Comparison of ENCODE assay signal across 23 cellular contexts in genomic region chr2:207501797-207502196, GRCh38. TPM values are rescaled to one million over a fixed set of nuclear protein-coding genes. Genes with fewer than 3 reads are reported as not detected.
A peak's percentile ranks its signal among the peaks of the same experiment; 100 is the strongest.
DNase-seq lines count a peak whose midpoint lies in the region; ATAC-seq and TF ChIP-seq lines count a peak whose summit lies in the region.
"Had no signal": no experiment of that assay in that cellular context is flagged by ENCODE, and none has a peak within 500 bp of the region (broad histone marks: within the 10 kb centered on the region; RNA-seq: fewer than 3 reads in every experiment).

No MANE protein-coding gene starts in this region.

- peak; percentile 16 for ATAC-seq in left lung
- ATAC-seq in sciatic nerve = peak; percentile 17
- ATAC-seq in HG02884 (IDR thresholded peaks at IDR 0.05; ENCODE audit: unreplicated experiment) = no peak
- ATAC-seq in HG03175 (IDR thresholded peaks at IDR 0.05; ENCODE audit: unreplicated experiment) = no peak
- ATAC-seq: activated CD8-positive, alpha-beta T cell treated with anti-CD3 and anti-CD28 coated beads for 36 hours; effector memory CD8-positive, alpha-beta T cell; stimulated activated effector memory CD8-positive, alpha-beta T cell treated with anti-CD3 and anti-CD28 coated beads, Interleukin-12 subunit alpha, Interleukin-12 subunit beta, amount 100 ng/mL, for 72 hours had no signal

- H3K9me3 Mint-ChIP-seq in CD14-positive monocyte (peaks cover 0 to 4% (median 0%) of the 10 kb centered on the region in 7 donors), IgD-negative memory B cell (peaks cover 0 to 1% (median 0%) of the 10 kb centered on the region in 3 donors)
- H3K9me3 Mint-ChIP-seq in activated T-cell treated with anti-CD3 and anti-CD28 coated beads, Interleukin-2, amount 50 U/mL, for 24 hours = no peaks in the 10 kb centered on the region
- H3K9me3 Mint-ChIP-seq: activated CD8-positive, alpha-beta T cell treated with anti-CD3 and anti-CD28 coated beads for 36 hours; brain; CD8-positive, alpha-beta memory T cell; effector memory CD8-positive, alpha-beta T cell; stimulated activated effector memory CD8-positive, alpha-beta T cell treated with anti-CD3 and anti-CD28 coated beads, Interleukin-12 subunit alpha, Interleukin-12 subunit beta, amount 100 ng/mL, for 72 hours had no signal

- H3K27me3 ChIP-seq in left lung = no peaks in the 10 kb centered on the region
- H3K27me3 ChIP-seq: SJSA1, thyroid gland had no signal

- intact Hi-C loops in CD14-positive monocyte (cut with micrococcal nuclease) (loop anchor here (10.0 kb wide), 1 partner anchor 337 kb away; the partner anchor contains the start of gene KLF7 (in 2 of the 2)), left lung (cut with DNase I) (no loop called here), sciatic nerve (cut with DNase I) (no loop called here)

- peaks cover 7 to 59% of the 10 kb centered on the region in 2 donors for H3K4me1 ChIP-seq in left lung

- peak overlapping the region; percentile 11 to 13 for H3K4me3 Mint-ChIP-seq in CD14-positive monocyte
- peak overlapping the region in 1 of 4 donors; percentile 25 for H3K4me3 Mint-ChIP-seq in IgD-negative memory B cell
- H3K4me3 Mint-ChIP-seq in activated T-cell treated with anti-CD3 and anti-CD28 coated beads, Interleukin-2, amount 50 U/mL, for 24 hours = no peak overlapping the region
- H3K4me3 Mint-ChIP-seq: activated CD8-positive, alpha-beta T cell treated with anti-CD3 and anti-CD28 coated beads for 36 hours; brain; CD8-positive, alpha-beta memory T cell; effector memory CD8-positive, alpha-beta T cell; stimulated activated effector memory CD8-positive, alpha-beta T cell treated with anti-CD3 and anti-CD28 coated beads, Interleukin-12 subunit alpha, Interleukin-12 subunit beta, amount 100 ng/mL, for 72 hours had no signal

- peaks cover 94% of the 10 kb centered on the region for H3K4me1 Mint-ChIP-seq in CD14-positive monocyte
- peaks cover 56 to 65% (median 61%) of the 10 kb centered on the region in 3 donors for H3K4me1 Mint-ChIP-seq in IgD-negative memory B cell
- peaks cover 54% of the 10 kb centered on the region for H3K4me1 Mint-ChIP-seq in activated T-cell treated with anti-CD3 and anti-CD28 coated beads, Interleukin-2, amount 50 U/mL, for 24 hours (ENCODE audit: low read depth)

- H3K36me3 Mint-ChIP-seq in CD14-positive monocyte = peaks cover 9 to 12% of the 10 kb centered on the region in 2 donors
- H3K36me3 Mint-ChIP-seq in IgD-negative memory B cell = peaks cover 3% of the 10 kb centered on the region
- H3K36me3 Mint-ChIP-seq in activated T-cell treated with anti-CD3 and anti-CD28 coated beads, Interleukin-2, amount 50 U/mL, for 24 hours (ENCODE audit: low read depth) = no peaks in the 10 kb centered on the region
- H3K36me3 Mint-ChIP-seq: brain had no signal

- H3K27ac ChIP-seq in left lung = peak overlapping the region; percentile 1 to 58
- H3K27ac ChIP-seq: SJSA1, thyroid gland had no signal

- peak; percentile 55 for DNase-seq in CD14-positive monocyte (ENCODE audit: low spot score)
- DNase-seq in left lung = no peak
- DNase-seq in sciatic nerve (ENCODE audit: low spot score) = no peak
- no peak for DNase-seq in activated T-cell treated with anti-CD3 and anti-CD28 coated beads, Interleukin-2, amount 50 U/mL, for 24 hours
- DNase-seq: activated CD4-positive, alpha-beta T cell treated with anti-CD3 and anti-CD28 coated beads for 1 hour; activated CD8-positive, alpha-beta T cell treated with anti-CD3 and anti-CD28 coated beads for 36 hours; activated gamma-delta T cell; CD8-positive, alpha-beta memory T cell; effector memory CD8-positive, alpha-beta T cell; KG1; NCI-H187; NCI-H526 treated with DMSO at 0.1 percent for 48 hours; nucleus accumbens; stimulated activated CD4-positive, alpha-beta T cell treated with anti-CD3 and anti-CD28 coated beads, Interleukin-2, amount 100 ng/mL, for 48 hours; thyroid gland had no signal

- H3K27ac Mint-ChIP-seq in CD14-positive monocyte = peak overlapping the region; percentile 91 to 99 (median 98)
- H3K27ac Mint-ChIP-seq in IgD-negative memory B cell = peak overlapping the region; percentile 46 to 91 (median 87)
- no peak overlapping the region for H3K27ac Mint-ChIP-seq in activated T-cell treated with anti-CD3 and anti-CD28 coated beads, Interleukin-2, amount 50 U/mL, for 24 hours
- H3K27ac Mint-ChIP-seq: activated CD8-positive, alpha-beta T cell treated with anti-CD3 and anti-CD28 coated beads for 36 hours; brain; effector memory CD8-positive, alpha-beta T cell; stimulated activated effector memory CD8-positive, alpha-beta T cell treated with anti-CD3 and anti-CD28 coated beads, Interleukin-12 subunit alpha, Interleukin-12 subunit beta, amount 100 ng/mL, for 72 hours had no signal

- TF ChIP-seq CTCF in CD14-positive monocyte (IDR thresholded peaks at IDR 0.05) (no peak), left lung (IDR thresholded peaks at IDR 0.05) (no peak)

- H3K36me3 ChIP-seq in left lung = no peaks in the 10 kb centered on the region
- H3K36me3 ChIP-seq: SJSA1, thyroid gland had no signal

- H3K27me3 Mint-ChIP-seq in CD14-positive monocyte (ENCODE audit: low read depth in 3 of 3) (peaks cover 0 to 6% (median 4%) of the 10 kb centered on the region in 3 donors), IgD-negative memory B cell (no peaks in the 10 kb centered on the region)
- H3K27me3 Mint-ChIP-seq in activated T-cell treated with anti-CD3 and anti-CD28 coated beads, Interleukin-2, amount 50 U/mL, for 24 hours = no peaks in the 10 kb centered on the region
- H3K27me3 Mint-ChIP-seq: activated CD8-positive, alpha-beta T cell treated with anti-CD3 and anti-CD28 coated beads for 36 hours had no signal

- no peaks in the 10 kb centered on the region for H3K9me3 ChIP-seq in left lung
- H3K9me3 ChIP-seq: SJSA1, thyroid gland had no signal

- H3K4me3 ChIP-seq in left lung = no peak overlapping the region
- H3K4me3 ChIP-seq: lung, SJSA1, smooth muscle cell, thyroid gland had no signal

RNA-seq across cellular contexts. Expression of gene CREB1, which starts 28.0 kb away (rescaled TPM):
- polyA plus RNA-seq in CD14-positive monocyte = 10 to 100 TPM; 55.2 to 60.5 TPM
- polyA plus RNA-seq in IgD-negative memory B cell = 84.5 TPM
- 10 to 100 TPM; 62.3 to 66.5 TPM for total RNA-seq in left lung
- 83.9 TPM for total RNA-seq in sciatic nerve

Comparison
In these comparisons a context has a peak if more than half of its experiments do, and no peak if none do; other contexts are left out.
1. ATAC-seq: peak in left lung (single experiment) and sciatic nerve (single experiment); none in HG02884 (single experiment) and HG03175 (single experiment).
2. intact Hi-C loops: an anchor here in CD14-positive monocyte (10.0 kb wide); none called in left lung and sciatic nerve.